ENCODE assay signal across 1 cellular context in genomic region chr3:141375381-141376301, GRCh38.
TF ChIP-seq lines count a peak whose summit lies in the region.

No MANE protein-coding gene starts in this region.

TF ChIP-seq in IMR-90, 13 proteins besides CTCF, POLR2A, EP300 and RAD21:
- TF ChIP-seq MXI1 (IDR thresholded peaks at IDR 0.05; ENCODE audit: borderline replicate concordance, low read depth, low read length), result no peak
- no peak for TF ChIP-seq BHLHE40 (IDR thresholded peaks at IDR 0.05; ENCODE audit: low read depth, low read length)
- no peak for TF ChIP-seq NFE2L2 (IDR thresholded peaks at IDR 0.05; ENCODE audit: low read depth, low read length)
- no peak for TF ChIP-seq USF2 (IDR thresholded peaks at IDR 0.05; ENCODE audit: low read depth, low read length)
- TF ChIP-seq MAFK (IDR thresholded peaks at IDR 0.05; ENCODE audit: low read depth, low read length), result no peak
- TF ChIP-seq ELK1 (IDR thresholded peaks at IDR 0.05; ENCODE audit: borderline replicate concordance, low read depth, low read length), result no peak
- TF ChIP-seq RFX5 (IDR thresholded peaks at IDR 0.05; ENCODE audit: low read depth, low read length), result no peak
- TF ChIP-seq CEBPB (IDR thresholded peaks at IDR 0.05; ENCODE audit: low read depth, low read length), result no peak
- no peak for TF ChIP-seq SMC3 (IDR thresholded peaks at IDR 0.05; ENCODE audit: low read depth, low read length)
- no peak for TF ChIP-seq MAZ (IDR thresholded peaks at IDR 0.05; ENCODE audit: borderline replicate concordance, low read depth, low read length)
- no peak for TF ChIP-seq CHD1 (IDR thresholded peaks at IDR 0.05; ENCODE audit: low read depth, low read length)
- no peak for TF ChIP-seq RCOR1 (IDR thresholded peaks at IDR 0.05; ENCODE audit: insufficient replicate concordance, low read length)
- no peak for TF ChIP-seq FOS (IDR thresholded peaks at IDR 0.05; ENCODE audit: low read depth, low read length)
